ENCODE assay signal across 9 cellular contexts in genomic region chr10:27783660-27784059, GRCh38. TPM values are rescaled to one million over a fixed set of nuclear protein-coding genes. Genes with fewer than 3 reads are reported as not detected.
A peak's percentile ranks its signal among the peaks of the same experiment; 100 is the strongest.
DNase-seq lines count a peak whose midpoint lies in the region; ATAC-seq and TF ChIP-seq lines count a peak whose summit lies in the region.
"Had no signal": no experiment of that assay in that cellular context is flagged by ENCODE, and none has a peak within 500 bp of the region (broad histone marks: within the 10 kb centered on the region; RNA-seq: fewer than 3 reads in every experiment).

No MANE protein-coding gene starts in this region.

- H3K4me1 ChIP-seq in foreskin keratinocyte, result no peaks in the 10 kb centered on the region

- POLR2A ChIA-PET in activated B cell treated with CpG ODN at 0.5 μM for 24 hours (lab: Charles Lee), result no interaction called here

- H3K4me3 Mint-ChIP-seq in activated B cell treated with CpG ODN at 0.5 μM for 24 hours, result no peak overlapping the region

- intact Hi-C loops in activated B cell treated with CpG ODN at 0.5 μM for 24 hours (cut with micrococcal nuclease), result loop anchor here (2.0 kb wide), 1 partner anchor 599 kb away; no protein-coding TSS in a partner anchor

- H3K27ac ChIP-seq in foreskin keratinocyte, result no peak overlapping the region
- H3K27ac ChIP-seq: skin epidermis had no signal

- H3K9me3 Mint-ChIP-seq in activated B cell treated with CpG ODN at 0.5 μM for 24 hours, result peaks cover 6% of the 10 kb centered on the region

- ATAC-seq in HG03342 (IDR thresholded peaks at IDR 0.05; ENCODE audit: unreplicated experiment), result peak; percentile 61
- peak; percentile 54 for ATAC-seq in activated B cell treated with CpG ODN at 0.5 μM for 24 hours (ENCODE audit: low read depth)
- ATAC-seq in foreskin keratinocyte, result peak; percentile 94
- peak; percentile 88 for ATAC-seq in stimulated activated naive CD8-positive, alpha-beta T cell treated with anti-CD3 and anti-CD28 coated beads, Interleukin-15, Interleukin-2, amounts not matched to agents 100 U/mL and 50 U/mL, for 24 hours
- no peak for ATAC-seq in GM19463 (IDR thresholded peaks at IDR 0.05; ENCODE audit: unreplicated experiment)

- H3K36me3 Mint-ChIP-seq in activated B cell treated with CpG ODN at 0.5 μM for 24 hours (ENCODE audit: low read depth), result no peaks in the 10 kb centered on the region

- TF ChIP-seq CTCF in activated B cell treated with CpG ODN at 0.5 μM for 24 hours (IDR thresholded peaks at IDR 0.05) (no peak), foreskin keratinocyte (conservative IDR thresholded peaks at IDR 0.05) (peak; percentile 76)

- H3K27me3 ChIP-seq in foreskin keratinocyte, result peaks cover 8% of the 10 kb centered on the region

- CTCF ChIA-PET in activated B cell treated with CpG ODN at 0.5 μM for 24 hours (lab: Charles Lee), result interaction anchor here (1.2 to 1.6 kb wide), 2 partner anchors 458 to 598 kb away, joined by 4 read pairs; no protein-coding TSS in a partner anchor

- no peak overlapping the region for H3K27ac Mint-ChIP-seq in activated B cell treated with CpG ODN at 0.5 μM for 24 hours

- DNase-seq in DMS53 (lab: John Stamatoyannopoulos, UW) (peak; percentile 75), activated B cell treated with CpG ODN at 0.5 μM for 24 hours (no peak), foreskin keratinocyte (peak; percentile 13 to 71), NCI-H1436 treated with DMSO at 0.1 percent for 48 hours (lab: John Stamatoyannopoulos, UW) (no peak), middle frontal gyrus (ENCODE audit: extremely low spot score, low spot score) (no peak)
- peak; percentile 13 for DNase-seq in stimulated activated naive CD8-positive, alpha-beta T cell treated with anti-CD3 and anti-CD28 coated beads, Interleukin-15, Interleukin-2, amounts not matched to agents 100 U/mL and 50 U/mL, for 24 hours

- H3K4me1 Mint-ChIP-seq in activated B cell treated with CpG ODN at 0.5 μM for 24 hours, result no peaks in the 10 kb centered on the region

- peaks cover 8% of the 10 kb centered on the region for H3K27me3 Mint-ChIP-seq in activated B cell treated with CpG ODN at 0.5 μM for 24 hours

RNA-seq across cellular contexts. Expression of gene MKX, which starts 38.0 kb away (rescaled TPM):
- not detected in 2 replicates for total RNA-seq in activated B cell treated with CpG ODN at 0.5 μM for 24 hours
- 0.11 TPM in 1 of 2 replicates, not detected in the other for total RNA-seq in foreskin keratinocyte
- polyA plus RNA-seq in foreskin keratinocyte, result 0.03 TPM in 1 of 2 replicates, not detected in the other

Comparison
In these comparisons a context has a peak if more than half of its experiments do, and no peak if none do; other contexts are left out.
1. DNase-seq: peak in DMS53 (single experiment), foreskin keratinocyte (2 of 2) and stimulated activated naive CD8-positive, alpha-beta T cell treated with anti-CD3 and anti-CD28 coated beads, Interleukin-15, Interleukin-2, amounts not matched to agents 100 U/mL and 50 U/mL, for 24 hours (single experiment); none in activated B cell treated with CpG ODN at 0.5 μM for 24 hours (single experiment), NCI-H1436 treated with DMSO at 0.1 percent for 48 hours (single experiment) and middle frontal gyrus (single experiment).